ENCODE assay signal across 8 cellular contexts in genomic region chr2:65587779-65588178, GRCh38.
"Had no signal": no experiment of that assay in that cellular context is flagged by ENCODE, and none has a peak within 500 bp of the region (broad histone marks: within the 10 kb centered on the region; RNA-seq: fewer than 3 reads in every experiment).

No MANE protein-coding gene starts in this region.

- H3K4me3 ChIP-seq: GM23338 had no signal

- FAIRE-seq: H1, H54 had no signal

- H3K27me3 Mint-ChIP-seq: IgD-negative memory B cell had no signal

- H3K4me1 Mint-ChIP-seq: GM23338, IgD-negative memory B cell had no signal

- H2AFZ ChIP-seq: GM23338 had no signal

- H3K4me3 Mint-ChIP-seq: GM23338, H9, IgD-negative memory B cell had no signal

- H3K27ac Mint-ChIP-seq: GM23338, H9, IgD-negative memory B cell had no signal

- ATAC-seq: GM23338 had no signal

- H3K4me2 ChIP-seq: GM23338 had no signal

- H3K27ac ChIP-seq: HL-60 had no signal

- H3K9me3 Mint-ChIP-seq: GM23338 had no signal

- DNase-seq: H9, HCEC 1CT, KG1 had no signal
